8 cellular contexts compared by ENCODE assay signal in genomic region chr9:35489313-35490154, GRCh38. TPM values are rescaled to one million over a fixed set of nuclear protein-coding genes. Genes with fewer than 3 reads are reported as not detected.
DNase-seq lines count a peak whose midpoint lies in the region; ATAC-seq, FAIRE-seq and TF ChIP-seq lines count a peak whose summit lies in the region.

TSS of gene RUSC2 (plus strand) at chr9:35490111. CDS start at chr9:35546522, 56,411 bp downstream.

- FAIRE-seq in RCC 7860 (lab: Jason Lieb, UNC), result no peak

- H3K27me3 ChIP-seq in KMS-11 (ENCODE audit: insufficient read depth, low read depth), result no peaks in the 10 kb centered on the region
- no peaks in the 10 kb centered on the region for H3K27me3 ChIP-seq in thymus (ENCODE audit: control insufficient read depth, insufficient read depth)

- H3K36me3 Mint-ChIP-seq in activated naive CD8-positive, alpha-beta T cell, result peaks cover 3% of the 10 kb centered on the region
- H3K36me3 Mint-ChIP-seq in neural crest cell (ENCODE audit: low read depth), result no peaks in the 10 kb centered on the region

- H3K9ac ChIP-seq in KMS-11, result peak within 1 kb of the TSS; percentile 55; the same call in 1 of the 2 replicates

- H2AFZ ChIP-seq in KMS-11 (ENCODE audit: low read depth), result peak within 1 kb of the TSS; percentile 92

- no peak for ATAC-seq in HG03196 (IDR thresholded peaks at IDR 0.05; ENCODE audit: unreplicated experiment)

- WGBS in thymus, result 4% methylated on average over 71 of the region's 71 CpGs

- H3K4me1 ChIP-seq in KMS-11 (ENCODE audit: low read depth, poor library complexity, severe bottlenecking), result peaks cover 8% of the 10 kb centered on the region
- peaks cover 4% of the 10 kb centered on the region for H3K4me1 ChIP-seq in thymus (ENCODE audit: control insufficient read depth, insufficient read depth, low read length)

- peaks cover 13% of the 10 kb centered on the region for H3K4me1 Mint-ChIP-seq in activated naive CD8-positive, alpha-beta T cell (ENCODE audit: low read depth)
- peaks cover 30% of the 10 kb centered on the region for H3K4me1 Mint-ChIP-seq in neural crest cell

- no peaks in the 10 kb centered on the region for H3K79me2 ChIP-seq in KMS-11 (ENCODE audit: insufficient read depth, low read depth)

- in situ Hi-C loops in G401 (cut with HindIII; ENCODE audit: low sequenced_read_pairs), result no loop called here

- TF ChIP-seq CTCF in KMS-11 (conservative IDR thresholded peaks at IDR 0.05; ENCODE audit: low read depth, low read length) (peak; percentile 35), neural crest cell (conservative IDR thresholded peaks at IDR 0.05) (peak; percentile 59)

- DNase-seq in G401 (ENCODE audit: low spot score) (peak; percentile 83), RCC 7860 (ENCODE audit: low spot score) (peak; percentile 74), globus pallidus (ENCODE audit: low spot score) (peak; percentile 84), neural crest cell (ENCODE audit: low read depth, low spot score) (peak; percentile 84)

- no peaks in the 10 kb centered on the region for H3K9me3 ChIP-seq in thymus (ENCODE audit: control insufficient read depth)

- H3K4me3 ChIP-seq in KMS-11 (IDR thresholded peaks at IDR 0.05; ENCODE audit: insufficient read depth, low read depth, low read length), result no peak within 1 kb of the TSS
- H3K4me3 ChIP-seq in thymus (ENCODE audit: low read length), result peak within 1 kb of the TSS; percentile 53

- H3K27ac ChIP-seq in KMS-11, result peak within 1 kb of the TSS; percentile 5; the same call in 1 of the 2 replicates
- peak within 1 kb of the TSS; percentile 52 for H3K27ac ChIP-seq in thymus (ENCODE audit: low read depth)

- peaks cover 3% of the 10 kb centered on the region for H3K9me3 Mint-ChIP-seq in activated naive CD8-positive, alpha-beta T cell (ENCODE audit: low read depth)
- H3K9me3 Mint-ChIP-seq in neural crest cell, result no peaks in the 10 kb centered on the region

- H3K27me3 Mint-ChIP-seq in activated naive CD8-positive, alpha-beta T cell, result peaks cover 5% of the 10 kb centered on the region
- H3K27me3 Mint-ChIP-seq in neural crest cell (ENCODE audit: low read depth), result peaks cover 6% of the 10 kb centered on the region

- H3K4me3 Mint-ChIP-seq in activated naive CD8-positive, alpha-beta T cell, result peak within 1 kb of the TSS; percentile 85
- H3K4me3 Mint-ChIP-seq in neural crest cell, result peak within 1 kb of the TSS; percentile 94

- H3K4me2 ChIP-seq in KMS-11, result peak within 1 kb of the TSS; percentile 61

- H4K20me1 ChIP-seq in KMS-11 (ENCODE audit: insufficient read depth), result no peaks in the 10 kb centered on the region

- H3K36me3 ChIP-seq in KMS-11 (ENCODE audit: insufficient read depth), result no peaks in the 10 kb centered on the region
- no peaks in the 10 kb centered on the region for H3K36me3 ChIP-seq in thymus (ENCODE audit: control insufficient read depth, insufficient read depth)

- H3K27ac Mint-ChIP-seq in activated naive CD8-positive, alpha-beta T cell, result peak within 1 kb of the TSS; percentile 16
- H3K27ac Mint-ChIP-seq in neural crest cell (ENCODE audit: unreplicated experiment), result peak within 1 kb of the TSS; percentile 62

RNA-seq across cellular contexts. Expression of gene RUSC2, which starts in this region (rescaled TPM):
- total RNA-seq in G401 (2014; rRNA removed; shearing (Covaris generic)), result 18.6 and 19.1 TPM in 2 replicates
- total RNA-seq in neural crest cell, result 17.4 and 20.1 TPM in 2 replicates
- polyA plus RNA-seq in thymus, result 3.3 TPM
